In the genomic region with DNA sequence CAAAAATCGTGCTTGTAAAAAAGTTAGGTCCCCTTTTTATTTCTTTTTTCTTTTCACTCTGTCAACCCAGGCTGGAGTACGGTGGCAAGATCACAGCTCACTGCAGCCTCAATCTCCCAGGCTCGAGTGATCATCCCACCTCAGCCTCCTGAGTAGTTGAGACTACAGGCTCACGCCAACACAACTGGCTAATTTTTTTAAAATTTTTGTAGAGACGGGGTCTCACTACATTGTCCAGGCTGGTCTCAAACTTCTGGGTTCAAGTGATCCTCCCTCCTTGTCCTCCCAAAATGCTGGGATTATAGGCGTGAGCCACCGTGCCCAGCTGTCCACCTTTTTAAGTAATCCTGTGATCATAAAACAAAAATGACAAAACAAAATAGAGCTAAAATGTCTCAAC, we compare ENCODE assay signal across 2 cellular contexts.
TF ChIP-seq lines count a peak whose summit lies in the region.

No MANE protein-coding gene starts in this region.

TF ChIP-seq in IMR-90, 13 proteins besides CTCF, POLR2A, EP300 and RAD21 (continued from another document):
- TF ChIP-seq SMC3 (IDR thresholded peaks at IDR 0.05; ENCODE audit: low read depth, low read length): no peak
- TF ChIP-seq MAFK (IDR thresholded peaks at IDR 0.05; ENCODE audit: low read depth, low read length): no peak
- no peak for TF ChIP-seq FOS (IDR thresholded peaks at IDR 0.05; ENCODE audit: low read depth, low read length)
- no peak for TF ChIP-seq MXI1 (IDR thresholded peaks at IDR 0.05; ENCODE audit: borderline replicate concordance, low read depth, low read length)
- no peak for TF ChIP-seq MAZ (IDR thresholded peaks at IDR 0.05; ENCODE audit: borderline replicate concordance, low read depth, low read length)
- no peak for TF ChIP-seq CEBPB (IDR thresholded peaks at IDR 0.05; ENCODE audit: low read depth, low read length)

TF ChIP-seq in liver, 16 proteins besides CTCF, POLR2A, EP300 and RAD21 (continued from another document):
- TF ChIP-seq REST (IDR thresholded peaks at IDR 0.05) (no peak), RXRA (IDR thresholded peaks at IDR 0.05) (no peak), EGR1 (IDR thresholded peaks at IDR 0.05; ENCODE audit: low read depth in 2 of 2) (no peak), HNF4G (IDR thresholded peaks at IDR 0.05) (no peak), NR2F2 (IDR thresholded peaks at IDR 0.05) (no peak), YY1 (IDR thresholded peaks at IDR 0.05) (no peak), SP1 (IDR thresholded peaks at IDR 0.05) (no peak), FOXA2 (IDR thresholded peaks at IDR 0.05) (no peak), TAF1 (conservative IDR thresholded peaks at IDR 0.05) (no peak)
- TF ChIP-seq, protein P1, sequence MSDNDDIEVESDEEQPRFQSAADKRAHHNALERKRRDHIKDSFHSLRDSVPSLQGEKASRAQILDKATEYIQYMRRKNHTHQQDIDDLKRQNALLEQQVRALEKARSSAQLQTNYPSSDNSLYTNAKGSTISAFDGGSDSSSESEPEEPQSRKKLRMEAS (IDR thresholded peaks at IDR 0.05): no peak
- TF ChIP-seq, protein P2, sequence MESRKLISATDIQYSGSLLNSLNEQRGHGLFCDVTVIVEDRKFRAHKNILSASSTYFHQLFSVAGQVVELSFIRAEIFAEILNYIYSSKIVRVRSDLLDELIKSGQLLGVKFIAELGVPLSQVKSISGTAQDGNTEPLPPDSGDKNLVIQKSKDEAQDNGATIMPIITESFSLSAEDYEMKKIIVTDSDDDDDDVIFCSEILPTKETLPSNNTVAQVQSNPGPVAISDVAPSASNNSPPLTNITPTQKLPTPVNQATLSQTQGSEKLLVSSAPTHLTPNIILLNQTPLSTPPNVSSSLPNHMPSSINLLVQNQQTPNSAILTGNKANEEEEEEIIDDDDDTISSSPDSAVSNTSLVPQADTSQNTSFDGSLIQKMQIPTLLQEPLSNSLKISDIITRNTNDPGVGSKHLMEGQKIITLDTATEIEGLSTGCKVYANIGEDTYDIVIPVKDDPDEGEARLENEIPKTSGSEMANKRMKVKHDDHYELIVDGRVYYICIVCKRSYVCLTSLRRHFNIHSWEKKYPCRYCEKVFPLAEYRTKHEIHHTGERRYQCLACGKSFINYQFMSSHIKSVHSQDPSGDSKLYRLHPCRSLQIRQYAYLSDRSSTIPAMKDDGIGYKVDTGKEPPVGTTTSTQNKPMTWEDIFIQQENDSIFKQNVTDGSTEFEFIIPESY (IDR thresholded peaks at IDR 0.05): no peak
- TF ChIP-seq, protein P3, sequence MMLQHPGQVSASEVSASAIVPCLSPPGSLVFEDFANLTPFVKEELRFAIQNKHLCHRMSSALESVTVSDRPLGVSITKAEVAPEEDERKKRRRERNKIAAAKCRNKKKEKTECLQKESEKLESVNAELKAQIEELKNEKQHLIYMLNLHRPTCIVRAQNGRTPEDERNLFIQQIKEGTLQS (IDR thresholded peaks at IDR 0.05): no peak
